ENCODE assay signal across 10 cellular contexts in the genomic region with DNA sequence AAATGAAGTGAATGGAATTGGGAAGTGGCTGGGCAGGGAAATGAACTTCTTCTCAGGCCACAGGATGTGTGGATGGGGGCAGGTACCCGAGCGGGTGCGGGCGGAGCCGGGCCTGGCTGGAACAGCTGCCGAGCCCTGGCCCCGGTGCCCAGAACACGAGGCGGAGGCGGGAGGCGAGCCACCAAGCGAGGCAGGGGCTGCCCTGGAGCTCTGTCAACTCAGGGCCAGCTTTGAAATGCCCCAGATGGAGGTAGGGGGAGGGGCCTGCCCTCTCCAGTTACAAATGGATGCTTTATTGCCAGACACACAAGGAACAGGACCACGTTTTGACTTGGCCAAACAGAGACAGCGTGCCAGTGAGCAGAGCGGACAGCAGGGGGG.
DNase-seq lines count a peak whose midpoint lies in the region; ATAC-seq and TF ChIP-seq lines count a peak whose summit lies in the region.
"Had no signal": no experiment of that assay in that cellular context is flagged by ENCODE, and none has a peak within 500 bp of the region (broad histone marks: within the 10 kb centered on the region; RNA-seq: fewer than 3 reads in every experiment).

No MANE protein-coding gene starts in this region.

- H3K4ac ChIP-seq in trophoblast cell (ENCODE audit: low read depth, low read length) = no peak overlapping the region

- H3K4me3 ChIP-seq in BE2C (ENCODE audit: low read depth, low read length) (no peak overlapping the region), trophoblast cell (ENCODE audit: low read depth, low read length) (no peak overlapping the region)

- peaks cover 12% of the 10 kb centered on the region for H3K27me3 Mint-ChIP-seq in glutamatergic neuron (ENCODE audit: unreplicated experiment)

- DNase-seq in BE2C (peak; percentile 88), NCI-H524 (lab: John Stamatoyannopoulos, UW) (peak; percentile 61 to 83), glutamatergic neuron (peak; percentile 74), trophoblast cell (no peak), NCI-H146 (lab: John Stamatoyannopoulos, UW) (no peak), HT-29 (ENCODE audit: low spot score) (no peak)
- DNase-seq: activated T-cell treated with anti-CD3 and anti-CD28 coated beads, Interleukin-2, amount 50 U/mL, for 72 hours; stimulated activated CD4-positive, alpha-beta T cell treated with anti-CD3 and anti-CD28 coated beads, Interleukin-2, amount 100 ng/mL, for 24 hours had no signal

- no peak overlapping the region for H3K4me2 ChIP-seq in trophoblast cell (ENCODE audit: low read length)

- H3K4me3 Mint-ChIP-seq in glutamatergic neuron (ENCODE audit: unreplicated experiment) = peak overlapping the region; percentile 68
- H3K4me3 Mint-ChIP-seq: activated T-cell treated with anti-CD3 and anti-CD28 coated beads, Interleukin-2, amount 50 U/mL, for 72 hours had no signal

- no peaks in the 10 kb centered on the region for H3K79me2 ChIP-seq in trophoblast cell (ENCODE audit: control insufficient read depth, insufficient read depth, low read length, poor library complexity)

- TF ChIP-seq CTCF in BE2C (IDR thresholded peaks at IDR 0.05; ENCODE audit: low read depth, low read length) (peak; percentile 16; the same call in 1 of the 2 replicates), glutamatergic neuron (IDR thresholded peaks at IDR 0.05; ENCODE audit: partially characterized antibody, unreplicated experiment) (no peak)

- H3K4me1 Mint-ChIP-seq in glutamatergic neuron (ENCODE audit: low read depth, unreplicated experiment) = peaks cover 42% of the 10 kb centered on the region

- H2BK12ac ChIP-seq in trophoblast cell (ENCODE audit: low read length) = no peak overlapping the region

- no peaks in the 10 kb centered on the region for H3K36me3 Mint-ChIP-seq in glutamatergic neuron (ENCODE audit: unreplicated experiment)

- no peak for ATAC-seq in activated CD4-positive, CD25-positive, alpha-beta regulatory T cell treated with anti-CD3 and anti-CD28 coated beads, Interleukin-2, amount 50 U/mL, for 24 hours
- no peak for ATAC-seq in HG02981 (IDR thresholded peaks at IDR 0.05; ENCODE audit: unreplicated experiment)
- ATAC-seq: activated T-cell treated with anti-CD3 and anti-CD28 coated beads, Interleukin-2, amount 50 U/mL, for 72 hours had no signal

- H3K23ac ChIP-seq in trophoblast cell (ENCODE audit: low read length) = no peak overlapping the region

- no peaks in the 10 kb centered on the region for H3K79me1 ChIP-seq in trophoblast cell (ENCODE audit: low read length)

- H4K12ac ChIP-seq in trophoblast cell (ENCODE audit: low read depth, low read length) = no peak overlapping the region

- WGBS in trophoblast cell (ENCODE audit: extremely low coverage, insufficient coverage, insufficient read length) = no CpG with 5 or more reads among the region's 15 CpGs

- H3K18ac ChIP-seq in trophoblast cell (ENCODE audit: low read length) = no peak overlapping the region

- H3K9ac ChIP-seq in trophoblast cell (ENCODE audit: low read length) = no peak overlapping the region

- peaks cover 2% of the 10 kb centered on the region; the same call in 1 of the 2 replicates for H3K36me3 ChIP-seq in BE2C
- H3K36me3 ChIP-seq in trophoblast cell (ENCODE audit: control insufficient read depth in 1 of 2, insufficient read depth in 2 of 2, low read length in 2 of 2) = peaks cover 4 to 7% of the 10 kb centered on the region in 2 experiments

- peaks cover 32% of the 10 kb centered on the region for H3K9me3 Mint-ChIP-seq in glutamatergic neuron (ENCODE audit: unreplicated experiment)
- H3K9me3 Mint-ChIP-seq: activated T-cell treated with anti-CD3 and anti-CD28 coated beads, Interleukin-2, amount 50 U/mL, for 72 hours had no signal

- H3K27me3 ChIP-seq in BE2C (no peaks in the 10 kb centered on the region), trophoblast cell (ENCODE audit: insufficient read depth, low read length) (no peaks in the 10 kb centered on the region)

- H4K8ac ChIP-seq in trophoblast cell (ENCODE audit: low read depth, low read length) = peak overlapping the region; percentile 22

- H3K27ac ChIP-seq in trophoblast cell (ENCODE audit: low read depth, low read length) = no peak overlapping the region

- no peak overlapping the region for H2BK5ac ChIP-seq in trophoblast cell (ENCODE audit: low read depth, low read length, poor library complexity)

- H3K9me3 ChIP-seq in BE2C (no peaks in the 10 kb centered on the region), trophoblast cell (ENCODE audit: insufficient read depth, low read depth, low read length) (peaks cover 3% of the 10 kb centered on the region)

- peak overlapping the region; percentile 91 for H3K27ac Mint-ChIP-seq in glutamatergic neuron (ENCODE audit: unreplicated experiment)
- H3K27ac Mint-ChIP-seq: activated T-cell treated with anti-CD3 and anti-CD28 coated beads, Interleukin-2, amount 50 U/mL, for 72 hours had no signal

- H3K4me1 ChIP-seq in BE2C (peaks cover 34% of the 10 kb centered on the region), trophoblast cell (ENCODE audit: control insufficient read depth in 1 of 2, insufficient read depth in 2 of 2, low read length in 2 of 2) (peaks cover 3 to 6% of the 10 kb centered on the region in 2 experiments)

- no peak overlapping the region for H2AK5ac ChIP-seq in trophoblast cell (ENCODE audit: low read length)

- H2BK120ac ChIP-seq in trophoblast cell (ENCODE audit: insufficient read depth, low read length, poor library complexity) = no peak overlapping the region

- no peak overlapping the region for H3K14ac ChIP-seq in trophoblast cell (ENCODE audit: low read length)

- no peak overlapping the region for H4K91ac ChIP-seq in trophoblast cell (ENCODE audit: low read depth, low read length)

- no peak overlapping the region for H2AFZ ChIP-seq in trophoblast cell (ENCODE audit: insufficient read depth, low read length, poor library complexity)

Comparison
In these comparisons a context has a peak if more than half of its experiments do, and no peak if none do; other contexts are left out.
1. DNase-seq: peak in BE2C (single experiment), NCI-H524 (2 of 2) and glutamatergic neuron (single experiment); none in trophoblast cell (0 of 2), NCI-H146 (single experiment) and HT-29 (single experiment).